10 cellular contexts compared by ENCODE assay signal in genomic region chr1:201191723-201192477, GRCh38. TPM values are rescaled to one million over a fixed set of nuclear protein-coding genes. Genes with fewer than 3 reads are reported as not detected.
A peak's percentile ranks its signal among the peaks of the same experiment; 100 is the strongest.
DNase-seq lines count a peak whose midpoint lies in the region; ATAC-seq and TF ChIP-seq lines count a peak whose summit lies in the region.
"Had no signal": no experiment of that assay in that cellular context is flagged by ENCODE, and none has a peak within 500 bp of the region (broad histone marks: within the 10 kb centered on the region; RNA-seq: fewer than 3 reads in every experiment).

No MANE protein-coding gene starts in this region.

- TF ChIP-seq EP300 in Ishikawa (IDR thresholded peaks at IDR 0.05; ENCODE audit: borderline replicate concordance) (peak; percentile 88), sigmoid colon (IDR thresholded peaks at IDR 0.05) (no peak)

- no peak for TF ChIP-seq RAD21 in Ishikawa (IDR thresholded peaks at IDR 0.05; ENCODE audit: low read depth)

- intact Hi-C loops in psoas muscle (cut with DNase I) (no loop called here), sigmoid colon (cut with DNase I) (no loop called here)

- no peak for TF ChIP-seq POLR2A in sigmoid colon (IDR thresholded peaks at IDR 0.05)

- H3K4me1 ChIP-seq in psoas muscle (no peaks in the 10 kb centered on the region), sigmoid colon (no peaks in the 10 kb centered on the region)

- no peaks in the 10 kb centered on the region for H3K9me3 ChIP-seq in psoas muscle
- H3K9me3 ChIP-seq in sigmoid colon, result no peaks in the 10 kb centered on the region

- H3K4me3 ChIP-seq in brain microvascular endothelial cell (ENCODE audit: low read depth, low read length), result no peak overlapping the region
- peak overlapping the region; percentile 69 for H3K4me3 ChIP-seq in psoas muscle
- no peak overlapping the region for H3K4me3 ChIP-seq in sigmoid colon

- H3K27me3 ChIP-seq in brain microvascular endothelial cell (replicated peaks) (no peaks in the 10 kb centered on the region), psoas muscle (ENCODE audit: insufficient read depth in 3 of 3, low read length in 2 of 3) (no peaks in the 10 kb centered on the region), sigmoid colon (peaks cover 0 to 4% (median 0%) of the 10 kb centered on the region in 3 donors)

- ATAC-seq in psoas muscle (peak; percentile 75 to 87 (median 83)), HG02759 (IDR thresholded peaks at IDR 0.05; ENCODE audit: unreplicated experiment) (no peak), HG02642 (IDR thresholded peaks at IDR 0.05; ENCODE audit: poor library complexity, unreplicated experiment) (no peak), HG02870 (IDR thresholded peaks at IDR 0.05; ENCODE audit: unreplicated experiment) (no peak)

- TF ChIP-seq CTCF in brain microvascular endothelial cell (IDR thresholded peaks at IDR 0.05; ENCODE audit: low read depth, low read length, missing control alignments) (no peak), psoas muscle (IDR thresholded peaks at IDR 0.05) (no peak), sigmoid colon (IDR thresholded peaks at IDR 0.05) (no peak)

- H3K27ac ChIP-seq in brain microvascular endothelial cell, result peak overlapping the region; percentile 66
- H3K27ac ChIP-seq in psoas muscle, result peak overlapping the region; percentile 86
- H3K27ac ChIP-seq in sigmoid colon, result no peak overlapping the region

- WGBS in psoas muscle, 3 donors, result 35 to 53% (median 47%) methylated on average over 18 to 19 of the region's 19 CpGs
- WGBS in sigmoid colon, 2 donors, result 80 to 81% methylated on average over 19 of the region's 19 CpGs

- DNase-seq in AG08395 (ENCODE audit: low spot score), result peak; percentile 90
- DNase-seq in brain microvascular endothelial cell, result peak; percentile 97
- DNase-seq in psoas muscle, result peak in 1 of 2 donors; percentile 50
- DNase-seq in sigmoid colon, result no peak
- DNase-seq: NCI-H2107 had no signal

- no peaks in the 10 kb centered on the region for H3K36me3 ChIP-seq in brain microvascular endothelial cell (replicated peaks)
- peaks cover 0 to 13% of the 10 kb centered on the region in 2 donors for H3K36me3 ChIP-seq in psoas muscle (ENCODE audit: insufficient read depth in 1 of 2, low read depth in 1 of 2)
- no peaks in the 10 kb centered on the region for H3K36me3 ChIP-seq in sigmoid colon

- in situ Hi-C loops in brain microvascular endothelial cell (cut with HindIII; ENCODE audit: low pct_ligation_motif_present, low sequenced_read_pairs), result no loop called here

TF ChIP-seq in Ishikawa, 13 proteins besides CTCF, POLR2A, EP300 and RAD21:
- TF ChIP-seq, protein P1, sequence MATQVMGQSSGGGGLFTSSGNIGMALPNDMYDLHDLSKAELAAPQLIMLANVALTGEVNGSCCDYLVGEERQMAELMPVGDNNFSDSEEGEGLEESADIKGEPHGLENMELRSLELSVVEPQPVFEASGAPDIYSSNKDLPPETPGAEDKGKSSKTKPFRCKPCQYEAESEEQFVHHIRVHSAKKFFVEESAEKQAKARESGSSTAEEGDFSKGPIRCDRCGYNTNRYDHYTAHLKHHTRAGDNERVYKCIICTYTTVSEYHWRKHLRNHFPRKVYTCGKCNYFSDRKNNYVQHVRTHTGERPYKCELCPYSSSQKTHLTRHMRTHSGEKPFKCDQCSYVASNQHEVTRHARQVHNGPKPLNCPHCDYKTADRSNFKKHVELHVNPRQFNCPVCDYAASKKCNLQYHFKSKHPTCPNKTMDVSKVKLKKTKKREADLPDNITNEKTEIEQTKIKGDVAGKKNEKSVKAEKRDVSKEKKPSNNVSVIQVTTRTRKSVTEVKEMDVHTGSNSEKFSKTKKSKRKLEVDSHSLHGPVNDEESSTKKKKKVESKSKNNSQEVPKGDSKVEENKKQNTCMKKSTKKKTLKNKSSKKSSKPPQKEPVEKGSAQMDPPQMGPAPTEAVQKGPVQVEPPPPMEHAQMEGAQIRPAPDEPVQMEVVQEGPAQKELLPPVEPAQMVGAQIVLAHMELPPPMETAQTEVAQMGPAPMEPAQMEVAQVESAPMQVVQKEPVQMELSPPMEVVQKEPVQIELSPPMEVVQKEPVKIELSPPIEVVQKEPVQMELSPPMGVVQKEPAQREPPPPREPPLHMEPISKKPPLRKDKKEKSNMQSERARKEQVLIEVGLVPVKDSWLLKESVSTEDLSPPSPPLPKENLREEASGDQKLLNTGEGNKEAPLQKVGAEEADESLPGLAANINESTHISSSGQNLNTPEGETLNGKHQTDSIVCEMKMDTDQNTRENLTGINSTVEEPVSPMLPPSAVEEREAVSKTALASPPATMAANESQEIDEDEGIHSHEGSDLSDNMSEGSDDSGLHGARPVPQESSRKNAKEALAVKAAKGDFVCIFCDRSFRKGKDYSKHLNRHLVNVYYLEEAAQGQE (IDR thresholded peaks at IDR 0.05; ENCODE audit: low read depth), result no peak
- TF ChIP-seq TCF12 (IDR thresholded peaks at IDR 0.05; ENCODE audit: low read depth) (peak; percentile 95), FOXM1 (IDR thresholded peaks at IDR 0.05; ENCODE audit: borderline replicate concordance, low read depth) (no peak; the same call in 1 of the 2 replicates), ZBTB7A (IDR thresholded peaks at IDR 0.05; ENCODE audit: low read depth) (peak; percentile 92), CEBPB (IDR thresholded peaks at IDR 0.05) (peak; percentile 96), NFIC (IDR thresholded peaks at IDR 0.05) (peak; percentile 88), YY1 (IDR thresholded peaks at IDR 0.05; ENCODE audit: low read depth) (no peak), CREB1 (IDR thresholded peaks at IDR 0.05; ENCODE audit: low read depth) (no peak), TAF1 (IDR thresholded peaks at IDR 0.05; ENCODE audit: low read depth) (no peak), TEAD4 (IDR thresholded peaks at IDR 0.05) (peak; percentile 95), EGR1 (IDR thresholded peaks at IDR 0.05) (0 out of 2 replicates have a peak, but pooled peaks have one; percentile 13)
- TF ChIP-seq, protein P2, sequence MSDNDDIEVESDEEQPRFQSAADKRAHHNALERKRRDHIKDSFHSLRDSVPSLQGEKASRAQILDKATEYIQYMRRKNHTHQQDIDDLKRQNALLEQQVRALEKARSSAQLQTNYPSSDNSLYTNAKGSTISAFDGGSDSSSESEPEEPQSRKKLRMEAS (IDR thresholded peaks at IDR 0.05), result peak; percentile 54; the same call in 1 of the 2 replicates
- TF ChIP-seq, protein P3, sequence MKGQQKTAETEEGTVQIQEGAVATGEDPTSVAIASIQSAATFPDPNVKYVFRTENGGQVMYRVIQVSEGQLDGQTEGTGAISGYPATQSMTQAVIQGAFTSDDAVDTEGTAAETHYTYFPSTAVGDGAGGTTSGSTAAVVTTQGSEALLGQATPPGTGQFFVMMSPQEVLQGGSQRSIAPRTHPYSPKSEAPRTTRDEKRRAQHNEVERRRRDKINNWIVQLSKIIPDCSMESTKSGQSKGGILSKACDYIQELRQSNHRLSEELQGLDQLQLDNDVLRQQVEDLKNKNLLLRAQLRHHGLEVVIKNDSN (IDR thresholded peaks at IDR 0.05), result peak; percentile 74

RNA-seq across cellular contexts. Expression of gene IGFN1, which starts 1.3 kb away (rescaled TPM):
- total RNA-seq in psoas muscle (100 to 1,000 TPM in 3 of 4 donors, 10 to 100 TPM in 1; 29.3 to 442 (median 247) TPM), sigmoid colon (under 1 TPM in 2 of 4 donors, not detected in 2; 0.14 to 0.55 TPM)
- polyA plus RNA-seq in psoas muscle (10 to 100 TPM in 2 of 3 donors, 1 to 10 TPM in 1; 2.7 to 33.1 (median 22.0) TPM), sigmoid colon (under 1 TPM in 2 of 3 donors, not detected in 1; under 0.01 to 0.15 TPM)
- total RNA-seq: activated T-helper 1 cell treated with anti-CD3 and anti-CD28 coated beads, Interleukin-12 subunit alpha, Interleukin-12 subunit beta, Interleukin-2, Interleukin-4 antibody, amounts not matched to agents 30 ng/mL and 10 ng/mL and 1 ng/mL, durations not matched to agents 14 hours and 24 hours and 36 hours had no signal

RNA-seq across cellular contexts. Expression of gene TMEM9, which starts 37.6 kb away (rescaled TPM):
- total RNA-seq in psoas muscle (10 to 100 TPM; 11.9 to 46.3 (median 32.3) TPM), sigmoid colon (10 to 100 TPM; 56.2 to 78.3 (median 65.5) TPM)
- polyA plus RNA-seq in psoas muscle (10 to 100 TPM in 2 of 3 donors, 1 to 10 TPM in 1; 7.2 to 23.4 (median 12.9) TPM), sigmoid colon (10 to 100 TPM; 12.9 to 47.8 (median 14.4) TPM)

Comparison
In these comparisons a context has a peak if more than half of its experiments do, and no peak if none do; other contexts are left out.
1. H3K27ac ChIP-seq: peak in brain microvascular endothelial cell (single experiment) and psoas muscle (single experiment); none in sigmoid colon (0 of 4).
2. ATAC-seq: peak in psoas muscle (4 of 4); none in HG02759 (single experiment), HG02642 (single experiment) and HG02870 (single experiment).
3. RNA of gene IGFN1, which starts 1.3 kb away (total RNA-seq): 29.3 to 442 TPM in psoas muscle; 0.14 to 0.55 TPM in sigmoid colon; every median in the first group is over 10 times any median in the second.